In the genomic region with DNA sequence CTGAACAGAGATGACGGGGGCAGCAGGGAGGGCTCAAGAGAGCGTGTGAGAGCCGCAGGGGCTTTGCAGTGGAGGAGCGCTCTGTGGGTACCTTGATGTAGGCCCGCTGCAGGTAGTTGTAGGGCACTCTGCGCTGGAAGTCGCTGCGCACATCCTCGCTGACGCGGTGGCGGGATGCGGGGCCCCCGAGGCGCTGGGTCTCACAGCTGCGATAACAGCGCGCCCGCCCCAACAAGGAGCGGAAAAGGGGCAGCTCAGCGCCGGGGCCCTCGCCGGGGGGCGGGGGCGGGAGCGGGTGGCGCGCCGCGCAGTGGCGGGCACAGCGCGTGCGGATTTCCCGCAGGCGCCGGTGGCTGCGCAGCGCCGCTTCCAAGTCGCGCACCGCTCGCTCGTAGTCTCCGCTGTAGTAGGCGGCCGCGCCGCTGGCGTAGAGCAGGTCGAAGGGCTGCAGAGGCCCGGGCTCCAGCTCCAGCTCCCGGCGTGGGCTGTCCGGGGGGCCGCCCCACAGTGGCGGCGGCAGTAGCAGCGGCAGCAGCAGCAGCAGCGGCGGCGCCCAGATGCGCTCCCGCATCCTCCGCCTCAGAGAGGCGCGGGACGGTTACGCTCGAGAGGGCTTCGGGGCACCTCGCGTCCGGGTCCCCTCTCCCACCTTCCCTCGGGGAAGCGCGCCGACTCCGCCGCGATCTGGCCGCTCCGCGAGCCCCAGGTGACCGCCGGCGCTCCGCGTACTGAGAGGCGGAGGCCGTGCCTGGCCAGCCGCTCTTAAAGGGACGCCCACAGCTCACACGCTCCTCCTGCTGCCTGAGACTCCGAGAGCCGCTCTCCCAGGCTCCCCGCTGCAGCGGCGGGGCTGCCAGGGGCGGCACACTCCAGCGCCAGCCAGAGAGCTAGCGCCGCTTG, we compare ENCODE assay signal across 1 cellular context.
A peak's percentile ranks its signal among the peaks of the same experiment; 100 is the strongest.
TF ChIP-seq lines count a peak whose summit lies in the region.

A gene with protein sequence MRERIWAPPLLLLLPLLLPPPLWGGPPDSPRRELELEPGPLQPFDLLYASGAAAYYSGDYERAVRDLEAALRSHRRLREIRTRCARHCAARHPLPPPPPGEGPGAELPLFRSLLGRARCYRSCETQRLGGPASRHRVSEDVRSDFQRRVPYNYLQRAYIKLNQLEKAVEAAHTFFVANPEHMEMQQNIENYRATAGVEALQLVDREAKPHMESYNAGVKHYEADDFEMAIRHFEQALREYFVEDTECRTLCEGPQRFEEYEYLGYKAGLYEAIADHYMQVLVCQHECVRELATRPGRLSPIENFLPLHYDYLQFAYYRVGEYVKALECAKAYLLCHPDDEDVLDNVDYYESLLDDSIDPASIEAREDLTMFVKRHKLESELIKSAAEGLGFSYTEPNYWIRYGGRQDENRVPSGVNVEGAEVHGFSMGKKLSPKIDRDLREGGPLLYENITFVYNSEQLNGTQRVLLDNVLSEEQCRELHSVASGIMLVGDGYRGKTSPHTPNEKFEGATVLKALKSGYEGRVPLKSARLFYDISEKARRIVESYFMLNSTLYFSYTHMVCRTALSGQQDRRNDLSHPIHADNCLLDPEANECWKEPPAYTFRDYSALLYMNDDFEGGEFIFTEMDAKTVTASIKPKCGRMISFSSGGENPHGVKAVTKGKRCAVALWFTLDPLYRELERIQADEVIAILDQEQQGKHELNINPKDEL (minus strand): TSS at position 737 of the 900 bp plus-strand sequence. CDS start 166 bp downstream, at position 571.

TF ChIP-seq in HepG2, 621 proteins besides CTCF, POLR2A, EP300 and RAD21 (continued from another document and continues in another):
- no peak for TF ChIP-seq U2AF2 (IDR thresholded peaks at IDR 0.05; ENCODE audit: low read depth, low read length)
- no peak for TF ChIP-seq ZNF724P (CRISPR knock-in tag; IDR thresholded peaks at IDR 0.05; ENCODE audit: borderline replicate concordance)
- TF ChIP-seq, protein P1, sequence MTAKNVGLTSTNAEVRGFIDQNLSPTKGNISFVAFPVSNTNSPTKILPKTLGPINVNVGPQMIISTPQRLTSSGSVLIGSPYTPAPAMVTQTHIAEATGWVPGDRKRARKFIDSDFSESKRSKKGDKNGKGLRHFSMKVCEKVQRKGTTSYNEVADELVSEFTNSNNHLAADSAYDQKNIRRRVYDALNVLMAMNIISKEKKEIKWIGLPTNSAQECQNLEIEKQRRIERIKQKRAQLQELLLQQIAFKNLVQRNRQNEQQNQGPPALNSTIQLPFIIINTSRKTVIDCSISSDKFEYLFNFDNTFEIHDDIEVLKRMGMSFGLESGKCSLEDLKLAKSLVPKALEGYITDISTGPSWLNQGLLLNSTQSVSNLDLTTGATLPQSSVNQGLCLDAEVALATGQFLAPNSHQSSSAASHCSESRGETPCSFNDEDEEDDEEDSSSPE (CRISPR knock-in tag; IDR thresholded peaks at IDR 0.05), result 0 out of 2 replicates have a peak, but pooled peaks have one; percentile 19
- TF ChIP-seq IRF1 (CRISPR knock-in tag; IDR thresholded peaks at IDR 0.05; ENCODE audit: low read depth), result no peak
- TF ChIP-seq RELA (CRISPR knock-in tag; IDR thresholded peaks at IDR 0.05), result no peak
- peak; percentile 95; the same call in 1 of the 2 replicates for TF ChIP-seq ZNF543 (CRISPR knock-in tag; IDR thresholded peaks at IDR 0.05)
- no peak for TF ChIP-seq ZNF235 (CRISPR knock-in tag; IDR thresholded peaks at IDR 0.05; ENCODE audit: borderline replicate concordance)
- peak; percentile 93; the same call in 1 of the 2 replicates for TF ChIP-seq NAIF1 (CRISPR knock-in tag; IDR thresholded peaks at IDR 0.05; ENCODE audit: borderline replicate concordance)
- TF ChIP-seq ZNF44 (CRISPR knock-in tag; IDR thresholded peaks at IDR 0.05), result no peak
- TF ChIP-seq ZNF737 (CRISPR knock-in tag; IDR thresholded peaks at IDR 0.05; ENCODE audit: borderline replicate concordance), result no peak
- no peak for TF ChIP-seq ZNF547 (CRISPR knock-in tag; IDR thresholded peaks at IDR 0.05)
- TF ChIP-seq, protein P2, sequence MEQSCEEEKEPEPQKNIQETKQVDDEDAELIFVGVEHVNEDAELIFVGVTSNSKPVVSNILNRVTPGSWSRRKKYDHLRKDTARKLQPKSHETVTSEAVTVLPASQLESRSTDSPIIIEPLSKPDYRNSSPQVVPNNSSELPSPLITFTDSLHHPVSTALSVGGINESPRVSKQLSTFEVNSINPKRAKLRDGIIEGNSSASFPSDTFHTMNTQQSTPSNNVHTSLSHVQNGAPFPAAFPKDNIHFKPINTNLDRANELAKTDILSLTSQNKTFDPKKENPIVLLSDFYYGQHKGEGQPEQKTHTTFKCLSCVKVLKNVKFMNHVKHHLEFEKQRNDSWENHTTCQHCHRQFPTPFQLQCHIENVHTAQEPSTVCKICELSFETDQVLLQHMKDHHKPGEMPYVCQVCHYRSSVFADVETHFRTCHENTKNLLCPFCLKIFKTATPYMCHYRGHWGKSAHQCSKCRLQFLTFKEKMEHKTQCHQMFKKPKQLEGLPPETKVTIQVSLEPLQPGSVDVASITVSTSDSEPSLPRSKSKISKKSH (CRISPR knock-in tag; IDR thresholded peaks at IDR 0.05; ENCODE audit: borderline replicate concordance), result no peak
- TF ChIP-seq NR2C2 (CRISPR knock-in tag; IDR thresholded peaks at IDR 0.05; ENCODE audit: borderline replicate concordance), result no peak
- TF ChIP-seq, protein P3, sequence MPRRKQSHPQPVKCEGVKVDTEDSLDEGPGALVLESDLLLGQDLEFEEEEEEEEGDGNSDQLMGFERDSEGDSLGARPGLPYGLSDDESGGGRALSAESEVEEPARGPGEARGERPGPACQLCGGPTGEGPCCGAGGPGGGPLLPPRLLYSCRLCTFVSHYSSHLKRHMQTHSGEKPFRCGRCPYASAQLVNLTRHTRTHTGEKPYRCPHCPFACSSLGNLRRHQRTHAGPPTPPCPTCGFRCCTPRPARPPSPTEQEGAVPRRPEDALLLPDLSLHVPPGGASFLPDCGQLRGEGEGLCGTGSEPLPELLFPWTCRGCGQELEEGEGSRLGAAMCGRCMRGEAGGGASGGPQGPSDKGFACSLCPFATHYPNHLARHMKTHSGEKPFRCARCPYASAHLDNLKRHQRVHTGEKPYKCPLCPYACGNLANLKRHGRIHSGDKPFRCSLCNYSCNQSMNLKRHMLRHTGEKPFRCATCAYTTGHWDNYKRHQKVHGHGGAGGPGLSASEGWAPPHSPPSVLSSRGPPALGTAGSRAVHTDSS (CRISPR knock-in tag; conservative IDR thresholded peaks at IDR 0.05), result no peak
- peak; percentile 25; the same call in 1 of the 2 replicates for TF ChIP-seq MAX (IDR thresholded peaks at IDR 0.05)
- no peak for TF ChIP-seq HDAC1 (CRISPR knock-in tag; IDR thresholded peaks at IDR 0.05)
- peak; percentile 88 for TF ChIP-seq EZH2 (conservative IDR thresholded peaks at IDR 0.05; ENCODE audit: low read depth, low read length)
- TF ChIP-seq YEATS2 (CRISPR knock-in tag; IDR thresholded peaks at IDR 0.05; ENCODE audit: borderline replicate concordance), result no peak
- TF ChIP-seq CBX2 (IDR thresholded peaks at IDR 0.05; ENCODE audit: low read depth, low read length), result no peak
- 0 out of 2 replicates have a peak, but pooled peaks have one; percentile 80 for TF ChIP-seq CBX2 (CRISPR knock-in tag; IDR thresholded peaks at IDR 0.05; ENCODE audit: low read depth)
- 0 out of 2 replicates have a peak, but pooled peaks have one; percentile 24 for TF ChIP-seq ZNF598 (CRISPR knock-in tag; IDR thresholded peaks at IDR 0.05; ENCODE audit: borderline replicate concordance)
- TF ChIP-seq MEF2D (CRISPR knock-in tag; IDR thresholded peaks at IDR 0.05), result no peak
- no peak for TF ChIP-seq ZNF713 (CRISPR knock-in tag; IDR thresholded peaks at IDR 0.05)
- no peak for TF ChIP-seq ZNF616 (CRISPR knock-in tag; IDR thresholded peaks at IDR 0.05; ENCODE audit: low read depth)
- no peak for TF ChIP-seq THAP11 (CRISPR knock-in tag; IDR thresholded peaks at IDR 0.05)
- no peak for TF ChIP-seq PAWR (CRISPR knock-in tag; IDR thresholded peaks at IDR 0.05; ENCODE audit: borderline replicate concordance)
- no peak for TF ChIP-seq SPEN (CRISPR knock-in tag; IDR thresholded peaks at IDR 0.05; ENCODE audit: low read depth)
- peak; percentile 47; the same call in 1 of the 2 replicates for TF ChIP-seq PHF21A (CRISPR knock-in tag; IDR thresholded peaks at IDR 0.05)
- no peak for TF ChIP-seq ZNF224 (CRISPR knock-in tag; IDR thresholded peaks at IDR 0.05)
- TF ChIP-seq, protein P4, sequence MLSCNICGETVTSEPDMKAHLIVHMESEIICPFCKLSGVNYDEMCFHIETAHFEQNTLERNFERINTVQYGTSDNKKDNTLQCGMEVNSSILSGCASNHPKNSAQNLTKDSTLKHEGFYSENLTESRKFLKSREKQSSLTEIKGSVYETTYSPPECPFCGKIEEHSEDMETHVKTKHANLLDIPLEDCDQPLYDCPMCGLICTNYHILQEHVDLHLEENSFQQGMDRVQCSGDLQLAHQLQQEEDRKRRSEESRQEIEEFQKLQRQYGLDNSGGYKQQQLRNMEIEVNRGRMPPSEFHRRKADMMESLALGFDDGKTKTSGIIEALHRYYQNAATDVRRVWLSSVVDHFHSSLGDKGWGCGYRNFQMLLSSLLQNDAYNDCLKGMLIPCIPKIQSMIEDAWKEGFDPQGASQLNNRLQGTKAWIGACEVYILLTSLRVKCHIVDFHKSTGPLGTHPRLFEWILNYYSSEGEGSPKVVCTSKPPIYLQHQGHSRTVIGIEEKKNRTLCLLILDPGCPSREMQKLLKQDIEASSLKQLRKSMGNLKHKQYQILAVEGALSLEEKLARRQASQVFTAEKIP (CRISPR knock-in tag; IDR thresholded peaks at IDR 0.05; ENCODE audit: borderline replicate concordance), result no peak
- TF ChIP-seq ZNF292 (CRISPR knock-in tag; IDR thresholded peaks at IDR 0.05; ENCODE audit: borderline replicate concordance, low read depth), result 0 out of 2 replicates have a peak, but pooled peaks have one; percentile 45
- TF ChIP-seq AKNA (CRISPR knock-in tag; IDR thresholded peaks at IDR 0.05; ENCODE audit: borderline replicate concordance), result no peak
- TF ChIP-seq MAF1 (CRISPR knock-in tag; IDR thresholded peaks at IDR 0.05; ENCODE audit: borderline replicate concordance), result no peak
- 0 out of 2 replicates have a peak, but pooled peaks have one; percentile 30 for TF ChIP-seq MED13 (CRISPR knock-in tag; IDR thresholded peaks at IDR 0.05)
- TF ChIP-seq POLR2G (IDR thresholded peaks at IDR 0.05; ENCODE audit: low read depth, low read length), result no peak
- TF ChIP-seq, protein P5, sequence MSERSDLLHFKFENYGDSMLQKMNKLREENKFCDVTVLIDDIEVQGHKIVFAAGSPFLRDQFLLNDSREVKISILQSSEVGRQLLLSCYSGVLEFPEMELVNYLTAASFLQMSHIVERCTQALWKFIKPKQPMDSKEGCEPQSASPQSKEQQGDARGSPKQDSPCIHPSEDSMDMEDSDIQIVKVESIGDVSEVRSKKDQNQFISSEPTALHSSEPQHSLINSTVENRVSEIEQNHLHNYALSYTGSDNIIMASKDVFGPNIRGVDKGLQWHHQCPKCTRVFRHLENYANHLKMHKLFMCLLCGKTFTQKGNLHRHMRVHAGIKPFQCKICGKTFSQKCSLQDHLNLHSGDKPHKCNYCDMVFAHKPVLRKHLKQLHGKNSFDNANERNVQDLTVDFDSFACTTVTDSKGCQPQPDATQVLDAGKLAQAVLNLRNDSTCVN (CRISPR knock-in tag; IDR thresholded peaks at IDR 0.05; ENCODE audit: borderline replicate concordance), result no peak
- TF ChIP-seq TEAD3 (CRISPR knock-in tag; optimal IDR thresholded peaks at IDR 0.05; ENCODE audit: borderline replicate concordance), result no peak
- no peak for TF ChIP-seq KAT2B (IDR thresholded peaks at IDR 0.05; ENCODE audit: borderline replicate concordance, low read depth, low read length)
- no peak for TF ChIP-seq WIZ (CRISPR knock-in tag; IDR thresholded peaks at IDR 0.05)
- TF ChIP-seq KLF11 (CRISPR knock-in tag; IDR thresholded peaks at IDR 0.05), result no peak; the same call in 1 of the 2 replicates
- TF ChIP-seq JARID2 (CRISPR knock-in tag; IDR thresholded peaks at IDR 0.05; ENCODE audit: insufficient replicate concordance), result no peak
